8 cellular contexts compared by ENCODE assay signal in genomic region chr7:99438573-99439480, GRCh38. TPM values are rescaled to one million over a fixed set of nuclear protein-coding genes. Genes with fewer than 3 reads are reported as not detected.
DNase-seq lines count a peak whose midpoint lies in the region; ATAC-seq and TF ChIP-seq lines count a peak whose summit lies in the region.

CPSF4 (plus strand) TSS chr7:99438943; CDS start chr7:99439083, 140 bp downstream.
PTCD1 (minus strand) TSS chr7:99438798; CDS start chr7:99435242, 3,556 bp downstream.

- ATAC-seq in foreskin keratinocyte, result peak; percentile 90

- H3K27me3 Mint-ChIP-seq in H9 (ENCODE audit: low read depth) (no peaks in the 10 kb centered on the region), neural progenitor cell (ENCODE audit: insufficient read depth, low read depth) (peaks cover 10% of the 10 kb centered on the region)

- peak within 1 kb of the TSS; percentile 90 for H3K4me3 ChIP-seq in neural progenitor cell
- peak within 1 kb of the TSS; percentile 91 to 95 for H3K4me3 ChIP-seq in stomach smooth muscle (ENCODE audit: low read length in 2 of 2)

- peak; percentile 93 for DNase-seq in G401 (ENCODE audit: low spot score)
- DNase-seq in H9, result peak; percentile 97
- DNase-seq in M059J (ENCODE audit: low read depth), result peak; percentile 97
- peak; percentile 77 for DNase-seq in SHP77 treated with DMSO at 0.1 percent for 48 hours (lab: John Stamatoyannopoulos, UW)
- DNase-seq in activated gamma-delta T cell treated with Interleukin-2 at 50 U/mL for 16 hours, result peak; percentile 86
- peak; percentile 72 to 86 for DNase-seq in foreskin keratinocyte
- DNase-seq in neural progenitor cell (ENCODE audit: low spot score), result peak; percentile 100

- peak within 1 kb of the TSS; percentile 89 for H3K14ac ChIP-seq in H9 (ENCODE audit: insufficient read depth, low read length)

- no peak within 1 kb of the TSS for H3K23ac ChIP-seq in H9 (ENCODE audit: insufficient read length, low read depth, low read length)

- H2AFZ ChIP-seq in H9 (ENCODE audit: low read length) (no peak within 1 kb of the TSS), neural progenitor cell (replicated peaks) (peak within 1 kb of the TSS; percentile 80)

- no peak within 1 kb of the TSS for H2BK120ac ChIP-seq in H9 (ENCODE audit: low read depth, low read length, poor library complexity, severe bottlenecking)

- no peaks in the 10 kb centered on the region for H3K79me1 ChIP-seq in H9 (ENCODE audit: insufficient read depth, low read depth, low read length, poor library complexity, severe bottlenecking)

- H3K4ac ChIP-seq in H9 (ENCODE audit: low read depth, low read length), result no peak within 1 kb of the TSS

- H3K9me3 ChIP-seq in H9 (ENCODE audit: control insufficient read depth, low read depth, low read length) (no peaks in the 10 kb centered on the region), neural progenitor cell (ENCODE audit: low read depth) (no peaks in the 10 kb centered on the region), stomach smooth muscle (ENCODE audit: control insufficient read depth in 2 of 2, low read length in 2 of 2) (no peaks in the 10 kb centered on the region)

- H2BK20ac ChIP-seq in H9 (ENCODE audit: low read depth, low read length, poor library complexity, severe bottlenecking), result no peak within 1 kb of the TSS

- H2AK5ac ChIP-seq in H9 (ENCODE audit: insufficient read length, low read length), result no peak within 1 kb of the TSS

- no peak within 1 kb of the TSS for H4K5ac ChIP-seq in H9 (ENCODE audit: insufficient read length, low read depth, low read length)

- H3K4me1 Mint-ChIP-seq in H9, result peaks cover 16 to 29% of the 10 kb centered on the region in 2 experiments
- H3K4me1 Mint-ChIP-seq in neural progenitor cell, result peaks cover 20% of the 10 kb centered on the region

- peaks cover 6% of the 10 kb centered on the region for H3K36me3 ChIP-seq in neural progenitor cell
- H3K36me3 ChIP-seq in stomach smooth muscle (ENCODE audit: control insufficient read depth in 2 of 2, insufficient read depth in 2 of 2, low read length in 2 of 2), result peaks cover 5% of the 10 kb centered on the region in 2 donors

- no peak within 1 kb of the TSS for H2BK5ac ChIP-seq in H9 (ENCODE audit: insufficient read length, low read length)

- H4K20me1 ChIP-seq in H9 (ENCODE audit: control insufficient read depth, insufficient read depth, insufficient read length) (no peaks in the 10 kb centered on the region), neural progenitor cell (ENCODE audit: low read depth) (peaks cover 32% of the 10 kb centered on the region)

- no peak for TF ChIP-seq CTCF in H9 (conservative IDR thresholded peaks at IDR 0.05)
- no peak for TF ChIP-seq CTCF in foreskin keratinocyte (conservative IDR thresholded peaks at IDR 0.05)
- TF ChIP-seq CTCF in neural progenitor cell (IDR thresholded peaks at IDR 0.05), result no peak

- peaks cover 7% of the 10 kb centered on the region for H3K23me2 ChIP-seq in H9 (ENCODE audit: insufficient read length, low read depth, low read length, poor library complexity, severe bottlenecking)

- H3K4me2 ChIP-seq in H9 (ENCODE audit: insufficient read depth, insufficient read length, low read length) (peak within 1 kb of the TSS; percentile 97), neural progenitor cell (peak within 1 kb of the TSS; percentile 77)

- no peak within 1 kb of the TSS for H3T11ph ChIP-seq in H9 (ENCODE audit: low read length)

- H3K9ac ChIP-seq in H9 (ENCODE audit: extremely low read depth, insufficient read length, low read length), result peak within 1 kb of the TSS; percentile 86
- H3K9ac ChIP-seq in neural progenitor cell, result peak within 1 kb of the TSS; percentile 90
- peak within 1 kb of the TSS; percentile 89 to 92 for H3K9ac ChIP-seq in stomach smooth muscle (ENCODE audit: low read length in 2 of 2)

- H3K4me3 Mint-ChIP-seq in H9, result peak within 1 kb of the TSS; percentile 98 to 99
- H3K4me3 Mint-ChIP-seq in neural progenitor cell, result peak within 1 kb of the TSS; percentile 99

- H3K4me1 ChIP-seq in H9 (ENCODE audit: insufficient read depth, low read length) (peaks cover 3% of the 10 kb centered on the region; the same call in 1 of the 2 replicates), foreskin keratinocyte (peaks cover 8% of the 10 kb centered on the region), neural progenitor cell (peaks cover 10% of the 10 kb centered on the region), stomach smooth muscle (ENCODE audit: control insufficient read depth, insufficient read depth, low read length) (peaks cover 24% of the 10 kb centered on the region)

- H4K91ac ChIP-seq in H9 (ENCODE audit: insufficient read length, low read depth, low read length), result no peak within 1 kb of the TSS

- H3K36me3 Mint-ChIP-seq in H9 (ENCODE audit: insufficient read depth in 1 of 3, low read depth in 3 of 3) (peaks cover 26 to 49% (median 45%) of the 10 kb centered on the region in 3 experiments), neural progenitor cell (peaks cover 14% of the 10 kb centered on the region)

- H3K56ac ChIP-seq in H9 (ENCODE audit: insufficient read length, low read depth, low read length), result no peak within 1 kb of the TSS

- peaks cover 13% of the 10 kb centered on the region for H3F3A ChIP-seq in neural progenitor cell (ENCODE audit: low read depth)

- no peak within 1 kb of the TSS for H3K27ac ChIP-seq in H9 (ENCODE audit: insufficient read length, low read depth, low read length)
- peak within 1 kb of the TSS; percentile 65 for H3K27ac ChIP-seq in foreskin keratinocyte
- H3K27ac ChIP-seq in neural progenitor cell, result peak within 1 kb of the TSS; percentile 86
- peak within 1 kb of the TSS; percentile 66 for H3K27ac ChIP-seq in stomach smooth muscle (ENCODE audit: low read length)

- H2BK15ac ChIP-seq in H9 (ENCODE audit: low read depth, low read length), result no peak within 1 kb of the TSS; the same call in 1 of the 2 replicates

- H4K8ac ChIP-seq in H9 (replicated peaks; ENCODE audit: insufficient read length, low read depth, low read length), result no peak within 1 kb of the TSS

- WGBS in H9 (ENCODE audit: extremely low coverage, insufficient read length, low lambda C conversion rate), result no CpG with 5 or more reads among the region's 89 CpGs

- H3K27me3 ChIP-seq in H9 (ENCODE audit: insufficient read depth, low read length) (no peaks in the 10 kb centered on the region), foreskin keratinocyte (no peaks in the 10 kb centered on the region), neural progenitor cell (no peaks in the 10 kb centered on the region), stomach smooth muscle (ENCODE audit: control insufficient read depth in 1 of 2, insufficient read depth in 2 of 2, low read length in 2 of 2) (no peaks in the 10 kb centered on the region)

- in situ Hi-C loops in G401 (cut with HindIII; ENCODE audit: low sequenced_read_pairs), result no loop called here

- H3K18ac ChIP-seq in H9 (ENCODE audit: insufficient read length, low read depth, low read length), result peak within 1 kb of the TSS; percentile 83

- no peak within 1 kb of the TSS for H2BK12ac ChIP-seq in H9 (ENCODE audit: insufficient read length, low read depth, low read length)

- peaks cover 11% of the 10 kb centered on the region; the same call in 1 of the 2 replicates for H3K79me2 ChIP-seq in H9 (ENCODE audit: insufficient read depth, low read length)
- H3K79me2 ChIP-seq in neural progenitor cell (ENCODE audit: low read depth), result peaks cover 83% of the 10 kb centered on the region

- peak within 1 kb of the TSS; percentile 96 to 99 (median 98) for H3K27ac Mint-ChIP-seq in H9
- H3K27ac Mint-ChIP-seq in neural progenitor cell, result peak within 1 kb of the TSS; percentile 83

- H3K9me3 Mint-ChIP-seq in H9 (no peaks in the 10 kb centered on the region), neural progenitor cell (no peaks in the 10 kb centered on the region)

RNA-seq across cellular contexts. Expression of gene CPSF4, which starts in this region (rescaled TPM):
- 57.0 and 59.3 TPM in 2 replicates for total RNA-seq in G401 (2014; rRNA removed; shearing (Covaris generic))
- total RNA-seq in H9 (2021) (96.2 and 98.2 TPM in 2 replicates), foreskin keratinocyte (37.1 and 38.1 TPM in 2 replicates), neural progenitor cell (ENCODE audit: low replicate concordance) (72.1 and 120 TPM in 2 replicates)
- total RNA-seq in M059J (2014; rRNA removed; shearing (Covaris generic)), result 23.2 and 34.9 TPM in 2 replicates
- polyA plus RNA-seq in foreskin keratinocyte, result 39.7 and 41.8 TPM in 2 replicates

RNA-seq across cellular contexts. Expression of gene PTCD1, which starts in this region (rescaled TPM):
- total RNA-seq in G401 (2014; rRNA removed; shearing (Covaris generic)), result 10.9 and 28.1 TPM in 2 replicates
- total RNA-seq in H9 (2021) (12.8 and 14.1 TPM in 2 replicates), foreskin keratinocyte (5.1 and 5.3 TPM in 2 replicates), neural progenitor cell (ENCODE audit: low replicate concordance) (8.3 and 10.5 TPM in 2 replicates)
- total RNA-seq in M059J (2014; rRNA removed; shearing (Covaris generic)), result 5.0 and 5.1 TPM in 2 replicates
- polyA plus RNA-seq in foreskin keratinocyte, result 3.1 and 3.3 TPM in 2 replicates
